Comparison of ENCODE assay signal across 8 cellular contexts in the genomic region with DNA sequence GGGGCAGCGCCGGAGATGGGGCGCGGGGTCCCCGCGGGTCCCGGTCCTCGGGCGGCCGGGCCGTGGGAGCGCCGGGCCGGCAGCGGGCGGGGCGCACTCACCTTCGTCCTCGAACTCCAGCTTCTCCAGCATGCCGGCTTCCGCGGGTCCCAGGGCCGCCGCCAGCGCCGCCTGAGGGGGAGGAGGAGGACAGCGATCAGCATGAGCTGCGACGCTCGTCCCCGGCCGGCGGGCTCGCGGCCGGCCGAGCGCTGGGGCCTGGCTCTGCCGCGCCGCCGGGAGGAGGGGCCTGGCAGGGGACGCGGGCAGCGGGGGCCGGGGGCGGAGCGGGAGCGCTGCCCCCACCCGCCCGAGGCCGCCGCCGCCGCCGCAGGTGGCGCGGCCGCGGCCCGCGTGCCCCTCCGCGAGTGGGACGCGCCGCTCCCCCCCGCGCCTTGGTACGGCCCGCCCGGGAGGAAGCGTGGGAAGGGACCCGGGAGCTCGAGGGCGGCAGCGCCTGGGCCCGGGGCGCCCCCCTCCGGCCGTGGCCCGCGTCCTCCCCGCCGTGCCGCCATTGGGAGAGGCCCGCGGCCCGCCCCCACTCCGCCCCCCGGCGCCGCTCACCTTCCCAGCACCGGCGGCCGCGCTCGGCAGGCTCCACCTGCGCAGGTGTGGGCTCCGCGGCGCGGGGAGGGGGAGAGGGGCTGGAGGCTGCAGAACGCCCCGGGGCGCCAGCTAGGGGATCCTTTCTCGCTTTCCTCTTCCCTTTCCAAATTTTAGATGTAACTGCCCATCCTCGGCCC.
DNase-seq lines count a peak whose midpoint lies in the region; ATAC-seq and TF ChIP-seq lines count a peak whose summit lies in the region.

No MANE protein-coding gene starts in this region.

- H3K27ac ChIP-seq in H9 (ENCODE audit: insufficient read length, low read depth, low read length) (no peak overlapping the region), urinary bladder (ENCODE audit: low read depth) (peak overlapping the region; percentile 80)

- intact Hi-C loops in left cardiac atrium (cut with DNase I) = loop anchor here in 1 of 2 donors (10.0 kb wide), 1 partner anchor 63 kb away; no protein-coding TSS in a partner anchor

- H2AK5ac ChIP-seq in H9 (ENCODE audit: insufficient read length, low read length) = no peak overlapping the region

- peak; percentile 34; the same call in 2 of the 3 replicates for TF ChIP-seq CTCF in H9 (conservative IDR thresholded peaks at IDR 0.05)
- TF ChIP-seq CTCF in progenitor cell of endocrine pancreas (IDR thresholded peaks at IDR 0.05; ENCODE audit: unreplicated experiment) = peak; percentile 53

- H3K23ac ChIP-seq in H9 (ENCODE audit: insufficient read length, low read depth, low read length) = no peak overlapping the region

- H2AFZ ChIP-seq in H9 (ENCODE audit: low read length) = no peak overlapping the region

- H3K36me3 Mint-ChIP-seq in H9 (ENCODE audit: insufficient read depth in 1 of 3, low read depth in 3 of 3) (peaks cover 5 to 15% (median 9%) of the 10 kb centered on the region in 3 experiments; a peak in 6 of 7 replicates), progenitor cell of endocrine pancreas (ENCODE audit: insufficient read depth) (peaks cover 3% of the 10 kb centered on the region)

- no peaks in the 10 kb centered on the region for H3K79me2 ChIP-seq in H9 (ENCODE audit: insufficient read depth, low read length)

- peaks cover 2% of the 10 kb centered on the region; the same call in 1 of the 2 replicates for H3K4me1 ChIP-seq in H9 (ENCODE audit: insufficient read depth, low read length)
- H3K4me1 ChIP-seq in adipocyte (ENCODE audit: control insufficient read depth, insufficient read depth, low read length) = peaks cover 20% of the 10 kb centered on the region
- no peaks in the 10 kb centered on the region for H3K4me1 ChIP-seq in urinary bladder (ENCODE audit: insufficient read depth)

- H4K91ac ChIP-seq in H9 (ENCODE audit: insufficient read length, low read depth, low read length) = no peak overlapping the region

- no peak overlapping the region for H3K18ac ChIP-seq in H9 (ENCODE audit: insufficient read length, low read depth, low read length)

- H3K27me3 Mint-ChIP-seq in H9 (ENCODE audit: low read depth) (peaks cover 34% of the 10 kb centered on the region), progenitor cell of endocrine pancreas (no peaks in the 10 kb centered on the region)

- peaks cover 3% of the 10 kb centered on the region for H3K79me1 ChIP-seq in H9 (ENCODE audit: insufficient read depth, low read depth, low read length, poor library complexity, severe bottlenecking)

- ATAC-seq in left cardiac atrium = peak; percentile 86 to 90

- H3K9ac ChIP-seq in H9 (ENCODE audit: extremely low read depth, insufficient read length, low read length) (no peak overlapping the region), adipocyte (ENCODE audit: low read length) (peak overlapping the region; percentile 92)

- no CpG with 5 or more reads among the region's 108 CpGs for WGBS in H9 (ENCODE audit: extremely low coverage, insufficient read length, low lambda C conversion rate)
- WGBS in urinary bladder = 1% methylated on average over 107 of the region's 108 CpGs

- H3K4me3 ChIP-seq in adipocyte (ENCODE audit: low read length) (peak overlapping the region; percentile 90), urinary bladder (ENCODE audit: low read depth, low read length) (peak overlapping the region; percentile 90)

- H3K4me2 ChIP-seq in H9 (ENCODE audit: insufficient read depth, insufficient read length, low read length) = peak overlapping the region; percentile 96

- peaks cover 11% of the 10 kb centered on the region for H3K23me2 ChIP-seq in H9 (ENCODE audit: insufficient read length, low read depth, low read length, poor library complexity, severe bottlenecking)

- H3K56ac ChIP-seq in H9 (ENCODE audit: insufficient read length, low read depth, low read length) = no peak overlapping the region

- no peak overlapping the region for H4K5ac ChIP-seq in H9 (ENCODE audit: insufficient read length, low read depth, low read length)

- H3K27ac Mint-ChIP-seq in H9 (no peak overlapping the region; a peak in 2 of 7 replicates), progenitor cell of endocrine pancreas (peak overlapping the region; percentile 96)

- H3K4me3 Mint-ChIP-seq in H9 = peak overlapping the region; percentile 68 to 86
- H3K4me3 Mint-ChIP-seq in progenitor cell of endocrine pancreas (ENCODE audit: low read depth) = peak overlapping the region; percentile 84

- no peak overlapping the region for H2BK5ac ChIP-seq in H9 (ENCODE audit: insufficient read length, low read length)

- H3K9me3 ChIP-seq in H9 (ENCODE audit: control insufficient read depth, low read depth, low read length) = no peaks in the 10 kb centered on the region
- no peaks in the 10 kb centered on the region for H3K9me3 ChIP-seq in adipocyte (ENCODE audit: control insufficient read depth, low read length)

- H3K14ac ChIP-seq in H9 (ENCODE audit: insufficient read depth, low read length) = no peak overlapping the region

- no peak overlapping the region for H3T11ph ChIP-seq in H9 (ENCODE audit: low read length)

- peaks cover 29 to 30% of the 10 kb centered on the region in 2 experiments for H3K4me1 Mint-ChIP-seq in H9
- peaks cover 9% of the 10 kb centered on the region for H3K4me1 Mint-ChIP-seq in progenitor cell of endocrine pancreas (ENCODE audit: low read depth)

- no peak overlapping the region for H2BK12ac ChIP-seq in H9 (ENCODE audit: insufficient read length, low read depth, low read length)

- H3K9me3 Mint-ChIP-seq in H9 (peaks cover 11 to 18% of the 10 kb centered on the region in 2 experiments), progenitor cell of endocrine pancreas (ENCODE audit: low read depth) (peaks cover 4% of the 10 kb centered on the region)

- no peak overlapping the region for H2BK15ac ChIP-seq in H9 (ENCODE audit: low read depth, low read length)

- no peaks in the 10 kb centered on the region for H4K20me1 ChIP-seq in H9 (ENCODE audit: control insufficient read depth, insufficient read depth, insufficient read length)

- peaks cover 8% of the 10 kb centered on the region; the same call in 1 of the 2 replicates for H3K27me3 ChIP-seq in H9 (ENCODE audit: insufficient read depth, low read length)
- no peaks in the 10 kb centered on the region for H3K27me3 ChIP-seq in adipocyte (replicated peaks; ENCODE audit: control insufficient read depth, insufficient read depth, low read length)

- no peak overlapping the region for H3K4ac ChIP-seq in H9 (ENCODE audit: low read depth, low read length)

- H2BK20ac ChIP-seq in H9 (ENCODE audit: low read depth, low read length, poor library complexity, severe bottlenecking) = no peak overlapping the region

- H4K8ac ChIP-seq in H9 (replicated peaks; ENCODE audit: insufficient read length, low read depth, low read length) = no peak overlapping the region

- H3K36me3 ChIP-seq in adipocyte (ENCODE audit: control insufficient read depth, insufficient read depth, low read length, severe bottlenecking) (no peaks in the 10 kb centered on the region), urinary bladder (ENCODE audit: insufficient read depth) (no peaks in the 10 kb centered on the region)

- DNase-seq in H9 (peak; percentile 81), M059J (ENCODE audit: low read depth) (peak; percentile 79), SW480 (ENCODE audit: low spot score) (peak; percentile 83), adipocyte (ENCODE audit: low read depth) (peak; percentile 84), left cardiac atrium (peak; percentile 83), progenitor cell of endocrine pancreas (ENCODE audit: low spot score, unreplicated experiment) (peak; percentile 91)

- no peak overlapping the region for H2BK120ac ChIP-seq in H9 (ENCODE audit: low read depth, low read length, poor library complexity, severe bottlenecking)

- TF ChIP-seq POLR2A in GM10847 (IDR thresholded peaks at IDR 0.05; ENCODE audit: extremely low read depth, insufficient read length) = peak; percentile 39
